In genomic region chr3:133487920-133488540, GRCh38 we compare ENCODE assay signal across 8 cellular contexts.
DNase-seq lines count a peak whose midpoint lies in the region; ATAC-seq and TF ChIP-seq lines count a peak whose summit lies in the region.

No MANE protein-coding gene starts in this region.

- H3K36me3 Mint-ChIP-seq in T-helper 17 cell (ENCODE audit: low read depth) (no peaks in the 10 kb centered on the region), nephron progenitor cell (ENCODE audit: low read depth) (peaks cover 17% of the 10 kb centered on the region)

- H3K4me3 ChIP-seq in cardiac fibroblast (replicated peaks in 1 of 2; ENCODE audit: low read depth in 2 of 2, low read length in 2 of 2): no peak overlapping the region

- no peak for DNase-seq in GM10266 (ENCODE audit: extremely low spot score)
- peak; percentile 24 to 46 (median 30) for DNase-seq in T-helper 17 cell
- peak; percentile 56 to 65 for DNase-seq in cardiac fibroblast (ENCODE audit: low read depth in 2 of 2)
- no peak for DNase-seq in nephron progenitor cell
- no peak for DNase-seq in middle frontal gyrus (ENCODE audit: extremely low spot score, low spot score)
- no peak for DNase-seq in NCI-H2107 (lab: John Stamatoyannopoulos, UW)

- peaks cover 52% of the 10 kb centered on the region for H3K9me3 Mint-ChIP-seq in nephron progenitor cell

- H3K27ac Mint-ChIP-seq in T-helper 17 cell (no peak overlapping the region), nephron progenitor cell (no peak overlapping the region)

- no peak overlapping the region for H3K4me3 Mint-ChIP-seq in T-helper 17 cell
- no peak overlapping the region for H3K4me3 Mint-ChIP-seq in nephron progenitor cell

- TF ChIP-seq CTCF in GM10266 (IDR thresholded peaks at IDR 0.05; ENCODE audit: control insufficient read depth, insufficient read depth, low read depth, missing control alignments) (peak; percentile 47), cardiac fibroblast (IDR thresholded peaks at IDR 0.05; ENCODE audit: low read depth, low read length) (peak; percentile 68), nephron progenitor cell (IDR thresholded peaks at IDR 0.05) (peak; percentile 17)

- ATAC-seq in T-helper 17 cell (peak; percentile 48), HG02610 (IDR thresholded peaks at IDR 0.05; ENCODE audit: unreplicated experiment) (no peak), GM21619 (IDR thresholded peaks at IDR 0.05; ENCODE audit: unreplicated experiment) (no peak)

- no peaks in the 10 kb centered on the region for H3K27me3 Mint-ChIP-seq in T-helper 17 cell
- peaks cover 3% of the 10 kb centered on the region for H3K27me3 Mint-ChIP-seq in nephron progenitor cell (ENCODE audit: low read depth, poor library complexity)

- H3K9me3 ChIP-seq in T-helper 17 cell (ENCODE audit: control insufficient read depth, low read length, poor library complexity, severe bottlenecking): no peaks in the 10 kb centered on the region

- H3K4me1 Mint-ChIP-seq in T-helper 17 cell: peaks cover 32% of the 10 kb centered on the region
- H3K4me1 Mint-ChIP-seq in nephron progenitor cell: peaks cover 24% of the 10 kb centered on the region

Comparison
In these comparisons a context has a peak if more than half of its experiments do, and no peak if none do; other contexts are left out.
1. DNase-seq: peak in T-helper 17 cell (3 of 3) and cardiac fibroblast (2 of 2); none in GM10266 (single experiment), nephron progenitor cell (single experiment), middle frontal gyrus (single experiment) and NCI-H2107 (single experiment).
2. CTCF ChIP-seq: peak in every context shown above with its lines; median percentile 68 in cardiac fibroblast; 47 in GM10266; 17 in nephron progenitor cell.